In the genomic region with DNA sequence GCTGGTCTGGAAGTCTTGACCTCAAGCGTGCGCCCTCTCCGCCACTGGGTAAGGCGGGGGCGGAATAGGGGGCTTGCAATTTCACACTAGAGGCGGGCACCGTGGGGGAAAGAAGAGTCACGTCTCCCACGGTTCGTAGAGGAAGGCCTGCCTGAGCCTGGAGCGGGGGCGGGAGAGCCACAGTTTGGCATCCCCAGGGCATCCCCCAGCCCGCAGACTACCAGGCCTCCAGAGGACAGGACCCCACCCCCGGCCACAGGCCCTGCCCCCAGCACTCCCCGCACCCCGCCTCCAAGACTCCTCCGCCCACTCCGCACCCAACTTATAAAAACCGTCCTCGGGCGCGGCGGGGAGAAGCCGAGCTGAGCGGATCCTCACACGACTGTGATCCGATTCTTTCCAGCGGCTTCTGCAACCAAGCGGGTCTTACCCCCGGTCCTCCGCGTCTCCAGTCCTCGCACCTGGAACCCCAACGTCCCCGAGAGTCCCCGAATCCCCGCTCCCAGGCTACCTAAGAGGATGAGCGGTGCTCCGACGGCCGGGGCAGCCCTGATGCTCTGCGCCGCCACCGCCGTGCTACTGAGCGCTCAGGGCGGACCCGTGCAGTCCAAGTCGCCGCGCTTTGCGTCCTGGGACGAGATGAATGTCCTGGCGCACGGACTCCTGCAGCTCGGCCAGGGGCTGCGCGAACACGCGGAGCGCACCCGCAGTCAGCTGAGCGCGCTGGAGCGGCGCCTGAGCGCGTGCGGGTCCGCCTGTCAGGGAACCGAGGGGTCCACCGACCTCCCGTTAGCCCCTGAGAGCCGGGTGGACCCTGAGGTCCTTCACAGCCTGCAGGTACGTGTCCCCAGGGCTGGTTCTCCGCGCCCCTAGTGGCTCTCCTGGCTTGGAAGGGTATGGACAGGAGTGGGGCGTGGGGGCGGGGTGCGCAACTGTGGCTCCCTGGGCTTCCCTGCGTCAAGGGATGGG, we compare ENCODE assay signal across 8 cellular contexts. TPM values are rescaled to one million over a fixed set of nuclear protein-coding genes. Genes with fewer than 3 reads are reported as not detected.
DNase-seq lines count a peak whose midpoint lies in the region; ATAC-seq and TF ChIP-seq lines count a peak whose summit lies in the region.

A gene with protein sequence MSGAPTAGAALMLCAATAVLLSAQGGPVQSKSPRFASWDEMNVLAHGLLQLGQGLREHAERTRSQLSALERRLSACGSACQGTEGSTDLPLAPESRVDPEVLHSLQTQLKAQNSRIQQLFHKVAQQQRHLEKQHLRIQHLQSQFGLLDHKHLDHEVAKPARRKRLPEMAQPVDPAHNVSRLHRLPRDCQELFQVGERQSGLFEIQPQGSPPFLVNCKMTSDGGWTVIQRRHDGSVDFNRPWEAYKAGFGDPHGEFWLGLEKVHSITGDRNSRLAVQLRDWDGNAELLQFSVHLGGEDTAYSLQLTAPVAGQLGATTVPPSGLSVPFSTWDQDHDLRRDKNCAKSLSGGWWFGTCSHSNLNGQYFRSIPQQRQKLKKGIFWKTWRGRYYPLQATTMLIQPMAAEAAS (plus strand): TSS at position 353 of the 969 bp plus-strand sequence. CDS start 167 bp downstream, at position 520.

- H3K79me2 ChIP-seq in HCT116 (ENCODE audit: insufficient read depth, low read length), result no peaks in the 10 kb centered on the region

- H3K27ac ChIP-seq in HCT116 (ENCODE audit: low read depth, low read length), result peak within 1 kb of the TSS; percentile 90

- peak; percentile 67 for ATAC-seq in HCT116
- peak; percentile 66 for ATAC-seq in activated B cell treated with CpG ODN at 0.5 μM for 24 hours (ENCODE audit: low read depth)
- no peak for ATAC-seq in HG03139 (IDR thresholded peaks at IDR 0.05; ENCODE audit: unreplicated experiment)
- ATAC-seq in GM18873 (IDR thresholded peaks at IDR 0.05; ENCODE audit: low FRiP score, unreplicated experiment), result no peak

- no peaks in the 10 kb centered on the region for H3K9me3 ChIP-seq in HCT116 (ENCODE audit: control insufficient read depth in 1 of 2, insufficient read depth in 1 of 2, low read depth in 1 of 2, low read length in 2 of 2)

- no peak within 1 kb of the TSS for H3K27ac Mint-ChIP-seq in activated B cell treated with CpG ODN at 0.5 μM for 24 hours

- TF ChIP-seq CTCF in HCT116 (IDR thresholded peaks at IDR 0.05 in 2 of 3, conservative IDR thresholded peaks at IDR 0.05 in 1 of 3; ENCODE audit: borderline replicate concordance in 1 of 3, insufficient read depth in 1 of 3, low read depth in 2 of 3, low read length in 2 of 3) (peak in 2 of 3 experiments; percentile 30 to 38; a peak in 2 of 6 replicates), activated B cell treated with CpG ODN at 0.5 μM for 24 hours (IDR thresholded peaks at IDR 0.05) (no peak), kidney epithelial cell (IDR thresholded peaks at IDR 0.05; ENCODE audit: insufficient read depth, low read length, poor library complexity, severe bottlenecking) (peak; percentile 33)

- H3K9me2 ChIP-seq in HCT116 (ENCODE audit: insufficient read depth), result no peaks in the 10 kb centered on the region

- H3K36me3 ChIP-seq in HCT116 (ENCODE audit: control insufficient read depth in 1 of 2, insufficient read depth in 2 of 2, low read length in 2 of 2) (no peaks in the 10 kb centered on the region; a peak in 1 of 4 replicates), kidney epithelial cell (ENCODE audit: control insufficient read depth, insufficient read depth, low read length) (no peaks in the 10 kb centered on the region)

- peaks cover 14% of the 10 kb centered on the region for H3K4me1 Mint-ChIP-seq in activated B cell treated with CpG ODN at 0.5 μM for 24 hours

- POLR2A ChIA-PET in HCT116 (lab: Charles Lee), result interaction anchor here (0.6 to 2.3 kb wide), 12 partner anchors 9 to 220 kb away, joined by 3 to 20 read pairs (median 4); a partner anchor contains a TSS
- POLR2A ChIA-PET in activated B cell treated with CpG ODN at 0.5 μM for 24 hours (lab: Charles Lee), result interaction anchor here (0.6 to 0.8 kb wide), 3 partner anchors 50 to 1720 kb away, joined by 3 read pairs; no protein-coding TSS in a partner anchor

- RAD21 ChIA-PET in HCT116 (lab: Charles Lee; ENCODE audit: low non-redundant PET in 1 of 2, low total read pairs in 2 of 2, uncharacterized antibody in 2 of 2, unreplicated experiment in 2 of 2), result no interaction called here

- no peaks in the 10 kb centered on the region for H4K20me1 ChIP-seq in HCT116 (ENCODE audit: insufficient read depth)

- no peak within 1 kb of the TSS for H2AFZ ChIP-seq in HCT116 (ENCODE audit: low read depth, low read length, poor library complexity, severe bottlenecking)

- TF ChIP-seq RAD21 in HCT116 (IDR thresholded peaks at IDR 0.05; ENCODE audit: low read depth), result no peak

- H3K9ac ChIP-seq in HCT116 (ENCODE audit: low read length), result peak within 1 kb of the TSS; percentile 72

- H3K27me3 Mint-ChIP-seq in activated B cell treated with CpG ODN at 0.5 μM for 24 hours, result peaks cover 43% of the 10 kb centered on the region

- intact Hi-C loops in HCT116 (cut with micrococcal nuclease), result no loop called here
- intact Hi-C loops in activated B cell treated with CpG ODN at 0.5 μM for 24 hours (cut with micrococcal nuclease), result no loop called here

- peak within 1 kb of the TSS; percentile 68 to 83 for H3K4me3 ChIP-seq in HCT116 (replicated peaks in 1 of 2; ENCODE audit: low read depth in 1 of 2, low read length in 2 of 2)
- H3K4me3 ChIP-seq in kidney epithelial cell (ENCODE audit: low read depth, low read length), result peak within 1 kb of the TSS; percentile 45

- H3K4me2 ChIP-seq in HCT116 (ENCODE audit: low read length), result peak within 1 kb of the TSS; percentile 100

- CTCF ChIA-PET in HCT116 (lab: Charles Lee) (interaction anchor here (0.5 to 3.3 kb wide), 2 partner anchors 10 to 217 kb away, joined by 4 to 20 read pairs; no protein-coding TSS in a partner anchor), activated B cell treated with CpG ODN at 0.5 μM for 24 hours (lab: Charles Lee) (no interaction called here)

- H3K27me3 ChIP-seq in HCT116 (ENCODE audit: insufficient read depth, low read length), result no peaks in the 10 kb centered on the region
- no peaks in the 10 kb centered on the region for H3K27me3 ChIP-seq in kidney epithelial cell (ENCODE audit: control insufficient read depth, insufficient read depth, low read length)

- H3K9me3 Mint-ChIP-seq in activated B cell treated with CpG ODN at 0.5 μM for 24 hours, result no peaks in the 10 kb centered on the region

- BruUV-seq in HCT116 (replicated peaks; lab: Mats Ljungman, UMichigan), result TSS peak; percentile 76

- peak within 1 kb of the TSS; percentile 60 for H3K4me3 Mint-ChIP-seq in activated B cell treated with CpG ODN at 0.5 μM for 24 hours

- no peaks in the 10 kb centered on the region for H3K36me3 Mint-ChIP-seq in activated B cell treated with CpG ODN at 0.5 μM for 24 hours (ENCODE audit: low read depth)

- peaks cover 54 to 84% of the 10 kb centered on the region in 2 experiments for H3K4me1 ChIP-seq in HCT116 (ENCODE audit: control insufficient read depth in 1 of 2, insufficient read depth in 2 of 2, low read length in 2 of 2)

- peak; percentile 92 for TF ChIP-seq POLR2A in HCT116 (IDR thresholded peaks at IDR 0.05; ENCODE audit: borderline replicate concordance, extremely low read depth, insufficient read depth, insufficient read length)

- peak; percentile 63 for DNase-seq in HCT116 (ENCODE audit: low read depth, low spot score)
- DNase-seq in activated B cell treated with CpG ODN at 0.5 μM for 24 hours, result no peak
- DNase-seq in cerebellar cortex (ENCODE audit: low spot score), result peak; percentile 52
- no peak for DNase-seq in kidney epithelial cell (ENCODE audit: low read depth)
- peak; percentile 80 for DNase-seq in stimulated activated CD4-positive, alpha-beta T cell treated with anti-CD3 and anti-CD28 coated beads, Interleukin-15, amount 100 ng/mL, for 24 hours
- DNase-seq in effector CD4-positive, alpha-beta T cell, result no peak

TF ChIP-seq in HCT116, 20 proteins besides CTCF, POLR2A, EP300 and RAD21 (continues in another document):
- TF ChIP-seq CBX3 (IDR thresholded peaks at IDR 0.05; ENCODE audit: low read depth) (no peak), TCF7L2 (IDR thresholded peaks at IDR 0.05; ENCODE audit: borderline replicate concordance, extremely low read depth, insufficient read depth, insufficient read length) (peak; percentile 4), ELF1 (IDR thresholded peaks at IDR 0.05; ENCODE audit: borderline replicate concordance, low read depth) (no peak), CEBPB (IDR thresholded peaks at IDR 0.05; ENCODE audit: low read depth) (no peak), EZH2 (IDR thresholded peaks at IDR 0.05) (no peak), EGR1 (IDR thresholded peaks at IDR 0.05; ENCODE audit: low read depth) (peak; percentile 91)
- TF ChIP-seq, protein P1, sequence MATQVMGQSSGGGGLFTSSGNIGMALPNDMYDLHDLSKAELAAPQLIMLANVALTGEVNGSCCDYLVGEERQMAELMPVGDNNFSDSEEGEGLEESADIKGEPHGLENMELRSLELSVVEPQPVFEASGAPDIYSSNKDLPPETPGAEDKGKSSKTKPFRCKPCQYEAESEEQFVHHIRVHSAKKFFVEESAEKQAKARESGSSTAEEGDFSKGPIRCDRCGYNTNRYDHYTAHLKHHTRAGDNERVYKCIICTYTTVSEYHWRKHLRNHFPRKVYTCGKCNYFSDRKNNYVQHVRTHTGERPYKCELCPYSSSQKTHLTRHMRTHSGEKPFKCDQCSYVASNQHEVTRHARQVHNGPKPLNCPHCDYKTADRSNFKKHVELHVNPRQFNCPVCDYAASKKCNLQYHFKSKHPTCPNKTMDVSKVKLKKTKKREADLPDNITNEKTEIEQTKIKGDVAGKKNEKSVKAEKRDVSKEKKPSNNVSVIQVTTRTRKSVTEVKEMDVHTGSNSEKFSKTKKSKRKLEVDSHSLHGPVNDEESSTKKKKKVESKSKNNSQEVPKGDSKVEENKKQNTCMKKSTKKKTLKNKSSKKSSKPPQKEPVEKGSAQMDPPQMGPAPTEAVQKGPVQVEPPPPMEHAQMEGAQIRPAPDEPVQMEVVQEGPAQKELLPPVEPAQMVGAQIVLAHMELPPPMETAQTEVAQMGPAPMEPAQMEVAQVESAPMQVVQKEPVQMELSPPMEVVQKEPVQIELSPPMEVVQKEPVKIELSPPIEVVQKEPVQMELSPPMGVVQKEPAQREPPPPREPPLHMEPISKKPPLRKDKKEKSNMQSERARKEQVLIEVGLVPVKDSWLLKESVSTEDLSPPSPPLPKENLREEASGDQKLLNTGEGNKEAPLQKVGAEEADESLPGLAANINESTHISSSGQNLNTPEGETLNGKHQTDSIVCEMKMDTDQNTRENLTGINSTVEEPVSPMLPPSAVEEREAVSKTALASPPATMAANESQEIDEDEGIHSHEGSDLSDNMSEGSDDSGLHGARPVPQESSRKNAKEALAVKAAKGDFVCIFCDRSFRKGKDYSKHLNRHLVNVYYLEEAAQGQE (IDR thresholded peaks at IDR 0.05; ENCODE audit: low read depth), result no peak
- TF ChIP-seq, protein P2, sequence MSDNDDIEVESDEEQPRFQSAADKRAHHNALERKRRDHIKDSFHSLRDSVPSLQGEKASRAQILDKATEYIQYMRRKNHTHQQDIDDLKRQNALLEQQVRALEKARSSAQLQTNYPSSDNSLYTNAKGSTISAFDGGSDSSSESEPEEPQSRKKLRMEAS (IDR thresholded peaks at IDR 0.05), result peak; percentile 33; the same call in 1 of the 2 replicates

RNA-seq across cellular contexts. Expression of the gene that starts here (rescaled TPM):
- total RNA-seq in HCT116 (2021; ENCODE audit: unreplicated experiment), result 54.8 TPM
- 114 and 161 TPM in 2 replicates for polyA plus RNA-seq in HCT116 (2012)
- not detected in 2 replicates for total RNA-seq in activated B cell treated with CpG ODN at 0.5 μM for 24 hours
- total RNA-seq in kidney epithelial cell, result 22.4 and 31.4 TPM in 2 replicates

Comparison
In these comparisons a context has a peak if more than half of its experiments do, and no peak if none do; other contexts are left out.
1. RNA of the gene that starts here (total RNA-seq): 54.8 TPM in HCT116 (single experiment) and 22.4 to 31.4 TPM in kidney epithelial cell; not detected in activated B cell treated with CpG ODN at 0.5 μM for 24 hours; every median in the first group is over 10 times any median in the second.
2. Peak in ATAC-seq in activated B cell treated with CpG ODN at 0.5 μM for 24 hours; RNA of the gene not detected or under 1 TPM.
3. DNase-seq: peak in HCT116 (single experiment), cerebellar cortex (single experiment) and stimulated activated CD4-positive, alpha-beta T cell treated with anti-CD3 and anti-CD28 coated beads, Interleukin-15, amount 100 ng/mL, for 24 hours (single experiment); none in activated B cell treated with CpG ODN at 0.5 μM for 24 hours (single experiment), kidney epithelial cell (single experiment) and effector CD4-positive, alpha-beta T cell (single experiment).